In the genomic region with DNA sequence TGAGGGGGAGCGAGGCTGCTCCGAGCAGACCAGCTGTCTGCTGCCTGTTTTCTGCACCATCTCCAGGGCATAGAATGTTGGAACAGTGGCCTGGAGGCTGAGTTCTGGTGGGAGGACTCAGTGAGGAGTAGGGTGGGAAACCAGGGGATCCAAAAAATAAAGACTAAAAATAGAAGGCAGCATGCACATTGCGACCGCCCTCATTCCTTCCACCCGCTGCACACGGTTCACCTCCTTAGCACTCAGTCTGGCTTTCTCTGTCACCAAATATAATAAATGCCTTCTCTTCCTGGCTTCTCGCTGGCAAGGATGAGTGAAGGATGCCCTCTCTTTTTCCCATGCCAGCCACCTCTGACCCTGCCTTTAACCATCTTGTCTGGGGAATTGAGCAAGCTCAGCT, we compare ENCODE assay signal across 31 cellular contexts. TPM values are rescaled to one million over a fixed set of nuclear protein-coding genes. Genes with fewer than 3 reads are reported as not detected.
"Had no signal": no experiment of that assay in that cellular context is flagged by ENCODE, and none has a peak within 500 bp of the region (broad histone marks: within the 10 kb centered on the region; RNA-seq: fewer than 3 reads in every experiment).

No MANE protein-coding gene starts in this region.

- H3K27ac ChIP-seq: ascending aorta, cardiac muscle cell, Peyer's patch, WERI-Rb-1 had no signal

- DNase-seq: activated CD4-positive, alpha-beta memory T cell treated with anti-CD3 and anti-CD28 coated beads, Interleukin-2, amount 10 ng/mL, durations not matched to agents 7 days and 5 days; activated CD4-positive, alpha-beta T cell treated with anti-CD3 and anti-CD28 coated beads for 1 hour; activated CD4-positive, alpha-beta T cell treated with anti-CD3 and anti-CD28 coated beads for 48 hours; activated CD4-positive, CD25-positive, alpha-beta regulatory T cell; activated CD8-positive, alpha-beta memory T cell treated with anti-CD3 and anti-CD28 coated beads for 24 hours; activated CD8-positive, alpha-beta memory T cell treated with anti-CD3 and anti-CD28 coated beads, Interleukin-2, amount 10 ng/mL, durations not matched to agents 7 days and 5 days; activated CD8-positive, alpha-beta memory T cell treated with anti-CD3 and anti-CD28 coated beads, Interleukin-2, amount 50 U/mL, for 48 hours; activated effector memory CD4-positive, alpha-beta T cell treated with Interleukin-2 at 50 U/mL for 16 hours; activated naive CD4-positive, alpha-beta T cell; activated naive CD4-positive, alpha-beta T cell treated with anti-CD3 and anti-CD28 coated beads, Interleukin-2, amount 50 U/mL, for 16 hours; activated naive CD8-positive, alpha-beta T cell treated with anti-CD3 and anti-CD28 coated beads for 36 hours; activated T-cell treated with anti-CD3 and anti-CD28 coated beads, Interleukin-2, amount 50 U/mL, for 48 hours; amniotic stem cell; NCI-H1105; NCI-H1417 treated with DMSO at 0.1 percent for 48 hours; NCI-H2029 treated with DMSO at 0.1 percent for 48 hours; NCI-H2107; NCI-H2171; NCI-H510A; NCI-H526; NCI-H748 treated with DMSO at 0.1 percent for 48 hours; NK-92 treated with Interleukin-12 subunit alpha and Interleukin-12 subunit beta, amount 100 ng/mL, for 24 hours; PC-3; Peyer's patch; RPMI8226; T1000; WERI-Rb-1 had no signal

- H3K9me3 Mint-ChIP-seq: activated CD4-positive, alpha-beta memory T cell treated with anti-CD3 and anti-CD28 coated beads, Interleukin-2, amount 10 ng/mL, durations not matched to agents 7 days and 5 days; activated naive CD8-positive, alpha-beta T cell treated with anti-CD3 and anti-CD28 coated beads for 36 hours had no signal

- H3K4me1 Mint-ChIP-seq: activated naive CD8-positive, alpha-beta T cell treated with anti-CD3 and anti-CD28 coated beads for 36 hours had no signal

- H3K27ac Mint-ChIP-seq: activated CD4-positive, alpha-beta memory T cell treated with anti-CD3 and anti-CD28 coated beads, Interleukin-2, amount 10 ng/mL, durations not matched to agents 7 days and 5 days; activated CD8-positive, alpha-beta memory T cell treated with anti-CD3 and anti-CD28 coated beads, Interleukin-2, amount 10 ng/mL, durations not matched to agents 7 days and 5 days; activated naive CD8-positive, alpha-beta T cell treated with anti-CD3 and anti-CD28 coated beads for 36 hours had no signal

- H3K4me3 Mint-ChIP-seq: activated CD4-positive, alpha-beta memory T cell treated with anti-CD3 and anti-CD28 coated beads, Interleukin-2, amount 10 ng/mL, durations not matched to agents 7 days and 5 days; activated CD8-positive, alpha-beta memory T cell treated with anti-CD3 and anti-CD28 coated beads, Interleukin-2, amount 10 ng/mL, durations not matched to agents 7 days and 5 days; activated naive CD8-positive, alpha-beta T cell treated with anti-CD3 and anti-CD28 coated beads for 36 hours had no signal

- H3K36me3 Mint-ChIP-seq: activated CD8-positive, alpha-beta memory T cell treated with anti-CD3 and anti-CD28 coated beads, Interleukin-2, amount 10 ng/mL, durations not matched to agents 7 days and 5 days; activated naive CD8-positive, alpha-beta T cell treated with anti-CD3 and anti-CD28 coated beads for 36 hours had no signal

RNA-seq across cellular contexts. Expression of gene TMEM132B, which starts 25.3 kb away (rescaled TPM):
- total RNA-seq: activated CD4-positive, alpha-beta memory T cell treated with anti-CD3 and anti-CD28 coated beads, Interleukin-2, amount 10 ng/mL, durations not matched to agents 7 days and 5 days; activated CD8-positive, alpha-beta memory T cell treated with anti-CD3 and anti-CD28 coated beads, Interleukin-2, amount 10 ng/mL, durations not matched to agents 7 days and 5 days; activated naive CD8-positive, alpha-beta T cell treated with anti-CD3 and anti-CD28 coated beads for 36 hours; PC-3; T-helper 1 cell treated with Interleukin-12 subunit alpha and Interleukin-12 subunit beta and Interleukin-4 antibody, amounts not matched to agents 30 ng/mL and 1 ng/mL, for 36 hours; T-helper 2 cell treated with Interferon-gamma antibody and Interleukin-4, amounts not matched to agents 100 ng/mL and 5 ng/mL, for 36 hours had no signal
